ENCODE assay signal across 1 cellular context in the genomic region with DNA sequence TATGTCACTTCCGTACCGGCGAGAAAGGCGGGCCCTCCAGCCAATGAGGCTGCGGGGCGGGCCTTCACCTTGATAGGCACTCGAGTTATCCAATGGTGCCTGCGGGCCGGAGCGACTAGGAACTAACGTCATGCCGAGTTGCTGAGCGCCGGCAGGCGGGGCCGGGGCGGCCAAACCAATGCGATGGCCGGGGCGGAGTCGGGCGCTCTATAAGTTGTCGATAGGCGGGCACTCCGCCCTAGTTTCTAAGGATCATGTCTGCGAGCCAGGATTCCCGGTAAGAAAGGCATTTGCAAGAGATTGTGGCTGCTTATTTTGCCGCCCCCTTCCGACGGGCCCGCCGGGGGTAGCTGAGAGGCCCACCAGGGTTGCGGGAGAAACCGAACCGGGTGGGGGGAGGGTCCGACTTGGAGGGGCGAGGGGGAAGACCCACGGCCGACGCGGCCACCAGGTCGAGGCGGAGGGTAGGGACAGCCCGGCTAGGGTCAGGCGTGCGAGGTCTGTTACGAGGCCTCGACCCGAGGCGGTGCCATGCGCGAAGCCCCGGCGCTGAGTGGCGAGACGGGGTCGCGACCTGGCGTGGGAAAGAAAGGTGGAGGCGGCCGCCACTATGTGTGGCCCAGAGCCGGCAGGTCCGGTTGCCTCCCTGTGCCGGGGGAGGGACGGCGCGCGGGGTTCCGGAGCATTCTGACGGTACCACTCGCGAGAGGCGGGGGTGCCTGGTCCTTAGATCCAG.
TF ChIP-seq lines count a peak whose summit lies in the region.

No MANE protein-coding gene starts in this region.

TF ChIP-seq in IMR-90, 13 proteins besides CTCF, POLR2A, EP300 and RAD21:
- peak; percentile 36; the same call in 1 of the 2 replicates for TF ChIP-seq MAZ (IDR thresholded peaks at IDR 0.05; ENCODE audit: borderline replicate concordance, low read depth, low read length)
- TF ChIP-seq CHD1 (IDR thresholded peaks at IDR 0.05; ENCODE audit: low read depth, low read length) = peak; percentile 65; the same call in 1 of the 2 replicates
- TF ChIP-seq FOS (IDR thresholded peaks at IDR 0.05; ENCODE audit: low read depth, low read length) = peak; percentile 86
- TF ChIP-seq CEBPB (IDR thresholded peaks at IDR 0.05; ENCODE audit: low read depth, low read length) = no peak
